In genomic region chr15:58462973-58463663, GRCh38 we compare ENCODE assay signal across 14 cellular contexts. TPM values are rescaled to one million over a fixed set of nuclear protein-coding genes. Genes with fewer than 3 reads are reported as not detected.
DNase-seq lines count a peak whose midpoint lies in the region; FAIRE-seq and TF ChIP-seq lines count a peak whose summit lies in the region.
"Had no signal": no experiment of that assay in that cellular context is flagged by ENCODE, and none has a peak within 500 bp of the region (broad histone marks: within the 10 kb centered on the region; RNA-seq: fewer than 3 reads in every experiment).

No MANE protein-coding gene starts in this region.

- no peak overlapping the region for H2AFZ ChIP-seq in OCI-LY1 (ENCODE audit: low read length)

- no peaks in the 10 kb centered on the region for H3K36me3 ChIP-seq in OCI-LY1 (ENCODE audit: insufficient read depth, low read length)
- no peaks in the 10 kb centered on the region for H3K36me3 ChIP-seq in liver (ENCODE audit: control insufficient read depth in 4 of 4, insufficient read depth in 3 of 4, low read depth in 1 of 4, low read length in 3 of 4)
- H3K36me3 ChIP-seq: cardiac muscle cell, vagina had no signal

- H3K4me3 ChIP-seq in OCI-LY1 (ENCODE audit: low read depth, low read length, poor library complexity, severe bottlenecking), result no peak overlapping the region
- H3K4me3 ChIP-seq in liver (ENCODE audit: low read depth in 1 of 3, low read length in 3 of 3), result no peak overlapping the region
- no peak overlapping the region for H3K4me3 ChIP-seq in foreskin fibroblast (ENCODE audit: low read depth in 1 of 2, low read length in 2 of 2)
- H3K4me3 ChIP-seq: cardiac muscle cell, vagina had no signal

- no peak for TF ChIP-seq POLR2A in GM12891 (IDR thresholded peaks at IDR 0.05; ENCODE audit: low read depth, low read length)

- H3K4me1 ChIP-seq in OCI-LY1 (ENCODE audit: insufficient read depth, low read length, severe bottlenecking), result peaks cover 100% of the 10 kb centered on the region
- H3K4me1 ChIP-seq in liver (ENCODE audit: control insufficient read depth in 4 of 4, insufficient read depth in 4 of 4, low read length in 3 of 4), result peaks cover 16 to 62% (median 37%) of the 10 kb centered on the region in 4 donors

- H3K9me2 ChIP-seq in OCI-LY1 (ENCODE audit: low read depth, low read length), result no peaks in the 10 kb centered on the region
- H3K9me2 ChIP-seq: SK-N-SH had no signal

- peak; percentile 47 for FAIRE-seq in GM12891 (lab: Jason Lieb, UNC)

- no peaks in the 10 kb centered on the region for H3K79me2 ChIP-seq in OCI-LY1 (ENCODE audit: insufficient read depth, low read length)

- H3K27me3 ChIP-seq in OCI-LY1 (ENCODE audit: insufficient read depth, low read length) (no peaks in the 10 kb centered on the region), liver (ENCODE audit: control insufficient read depth in 4 of 4, insufficient read depth in 4 of 4, low read length in 3 of 4) (no peaks in the 10 kb centered on the region)
- H3K27me3 ChIP-seq: cardiac muscle cell, vagina had no signal

- DNase-seq in NCI-H2107 treated with DMSO at 0.1 percent for 48 hours (lab: John Stamatoyannopoulos, UW; ENCODE audit: unreplicated experiment) (peak; percentile 45), NCI-H2107 (lab: John Stamatoyannopoulos, UW) (no peak), GM12891 (ENCODE audit: insufficient read length, low spot score) (no peak), mucosa of gallbladder (ENCODE audit: low spot score) (no peak), foreskin fibroblast (no peak), NOMO-1 (lab: John Stamatoyannopoulos, UW; ENCODE audit: unreplicated experiment in 2 of 2) (no peak)
- DNase-seq: activated CD4-positive, CD25-positive, alpha-beta regulatory T cell; SK-N-SH had no signal

- peak overlapping the region; percentile 22 for H3K4me2 ChIP-seq in OCI-LY1 (ENCODE audit: low read length)
- H3K4me2 ChIP-seq: SK-N-SH had no signal

- H3K9me3 ChIP-seq in OCI-LY1 (ENCODE audit: low read length), result no peaks in the 10 kb centered on the region
- H3K9me3 ChIP-seq in liver (ENCODE audit: control insufficient read depth in 4 of 4, low read length in 3 of 4), result no peaks in the 10 kb centered on the region
- H3K9me3 ChIP-seq: SK-N-SH, vagina had no signal

- no peaks in the 10 kb centered on the region for H4K20me1 ChIP-seq in OCI-LY1 (ENCODE audit: insufficient read depth, low read length)

- H3F3A ChIP-seq in OCI-LY1 (ENCODE audit: insufficient read depth, low read length), result no peaks in the 10 kb centered on the region

- H3K9ac ChIP-seq in OCI-LY1 (ENCODE audit: low read length), result peak overlapping the region; percentile 47
- H3K9ac ChIP-seq in liver (ENCODE audit: low read depth in 1 of 2, low read length in 2 of 2), result no peak overlapping the region
- H3K9ac ChIP-seq: SK-N-SH had no signal

- 86% methylated on average over 10 of the region's 10 CpGs for WGBS in liver

- H3K27ac ChIP-seq in OCI-LY1 (ENCODE audit: low read depth, low read length, poor library complexity, severe bottlenecking) (peak overlapping the region; percentile 92), liver (ENCODE audit: low read depth in 1 of 2, low read length in 2 of 2) (peak overlapping the region; percentile 2 to 14)
- H3K27ac ChIP-seq: cardiac muscle cell, vagina had no signal

- TF ChIP-seq CTCF in OCI-LY1 (IDR thresholded peaks at IDR 0.05; ENCODE audit: low read length), result no peak
- no peak for TF ChIP-seq CTCF in liver (IDR thresholded peaks at IDR 0.05; ENCODE audit: low read depth, low read length, missing input control)
- no peak for TF ChIP-seq CTCF in foreskin fibroblast (IDR thresholded peaks at IDR 0.05; ENCODE audit: low read depth, low read length)

- no peak for TF ChIP-seq RAD21 in liver (IDR thresholded peaks at IDR 0.05)

TF ChIP-seq in GM12891, 5 proteins besides CTCF, POLR2A, EP300 and RAD21:
- no peak for TF ChIP-seq POLR2AphosphoS5 (IDR thresholded peaks at IDR 0.05; ENCODE audit: low read depth, low read length)
- no peak for TF ChIP-seq PAX5 (IDR thresholded peaks at IDR 0.05; ENCODE audit: insufficient read depth, low read length, severe bottlenecking)
- TF ChIP-seq TAF1 (IDR thresholded peaks at IDR 0.05; ENCODE audit: low read depth, low read length), result no peak

TF ChIP-seq in liver, 16 proteins besides CTCF, POLR2A, EP300 and RAD21:
- TF ChIP-seq EGR1 (IDR thresholded peaks at IDR 0.05; ENCODE audit: low read depth in 2 of 2) (no peak), FOXA2 (IDR thresholded peaks at IDR 0.05) (no peak), MAX (IDR thresholded peaks at IDR 0.05) (no peak), SP1 (IDR thresholded peaks at IDR 0.05) (no peak), JUND (IDR thresholded peaks at IDR 0.05) (no peak), GABPA (IDR thresholded peaks at IDR 0.05 in 1 of 2, conservative IDR thresholded peaks at IDR 0.05 in 1 of 2) (no peak), FOXA1 (IDR thresholded peaks at IDR 0.05) (no peak), TAF1 (conservative IDR thresholded peaks at IDR 0.05) (no peak), ZBTB33 (IDR thresholded peaks at IDR 0.05) (no peak), HNF4G (IDR thresholded peaks at IDR 0.05) (no peak), NR2F2 (IDR thresholded peaks at IDR 0.05) (no peak), YY1 (IDR thresholded peaks at IDR 0.05) (no peak), HNF4A (conservative IDR thresholded peaks at IDR 0.05) (no peak)

RNA-seq across cellular contexts. Expression of gene LIPC, which starts 31.3 kb away (rescaled TPM):
- polyA plus RNA-seq in GM12891 (2012; ENCODE audit: low read depth, missing spikeins), result 0.12 TPM
- total RNA-seq in liver (100 to 1,000 TPM; 136 to 268 TPM), mucosa of gallbladder (0.58 TPM)
- 100 to 1,000 TPM in 1 of 2 donors, 10 to 100 TPM in 1; 60.1 to 126 TPM for polyA plus RNA-seq in liver
- total RNA-seq: A673, cardiac muscle cell, osteocyte, vagina had no signal
- polyA plus RNA-seq: cardiac muscle cell, SK-N-SH had no signal

Comparison
In these comparisons a context has a peak if more than half of its experiments do, and no peak if none do; other contexts are left out.
1. RNA of gene LIPC, which starts 31.3 kb away (total RNA-seq): 136 to 268 TPM in liver; 0.58 TPM in mucosa of gallbladder (single experiment); every median in the first group is over 10 times any median in the second.